10 cellular contexts compared by ENCODE assay signal in genomic region chr10:74419491-74420466, GRCh38.
A peak's percentile ranks its signal among the peaks of the same experiment; 100 is the strongest.
DNase-seq lines count a peak whose midpoint lies in the region; ATAC-seq and TF ChIP-seq lines count a peak whose summit lies in the region.
"Had no signal": no experiment of that assay in that cellular context is flagged by ENCODE, and none has a peak within 500 bp of the region (broad histone marks: within the 10 kb centered on the region; RNA-seq: fewer than 3 reads in every experiment).

No MANE protein-coding gene starts in this region.

- intact Hi-C loops in Calu3 (cut with micrococcal nuclease; ENCODE audit: unreplicated experiment) = loop anchor here (5.0 kb wide), 1 partner anchor 603 kb away; no protein-coding TSS in a partner anchor

- H3K9me3 ChIP-seq in HUES64 (ENCODE audit: insufficient read depth, low read depth, low read length) (peaks cover 3% of the 10 kb centered on the region; the same call in 1 of the 2 replicates), endodermal cell (ENCODE audit: control insufficient read depth, low read length) (peaks cover 11% of the 10 kb centered on the region)
- H3K9me3 ChIP-seq: SJSA1 had no signal

- H3K9me3 Mint-ChIP-seq in Calu3 (ENCODE audit: low read depth, unreplicated experiment) (no peaks in the 10 kb centered on the region), endodermal cell (peaks cover 12% of the 10 kb centered on the region)

- H3K36me3 Mint-ChIP-seq in Calu3 (ENCODE audit: insufficient read depth, unreplicated experiment) (no peaks in the 10 kb centered on the region), endodermal cell (ENCODE audit: low read depth) (peaks cover 17% of the 10 kb centered on the region)

- H3K27me3 Mint-ChIP-seq in Calu3 (ENCODE audit: unreplicated experiment) (no peaks in the 10 kb centered on the region), endodermal cell (ENCODE audit: insufficient read depth) (no peaks in the 10 kb centered on the region)

- DNase-seq in Calu3 = peak; percentile 44
- DNase-seq in SK-N-DZ (ENCODE audit: low spot score) = peak; percentile 86
- no peak for DNase-seq in endodermal cell
- DNase-seq in pons (ENCODE audit: low spot score) = peak; percentile 54
- DNase-seq in NCI-H526 treated with DMSO at 0.1 percent for 48 hours (lab: John Stamatoyannopoulos, UW) = no peak

- no TSS peak for BruUV-seq in Calu3 (replicated peaks; lab: Mats Ljungman, UMichigan)

- peaks cover 2% of the 10 kb centered on the region; the same call in 1 of the 2 replicates for H3K36me3 ChIP-seq in HUES64 (ENCODE audit: insufficient read depth, low read length)
- H3K36me3 ChIP-seq in endodermal cell (ENCODE audit: control insufficient read depth, insufficient read depth, low read length) = no peaks in the 10 kb centered on the region
- H3K36me3 ChIP-seq: SJSA1 had no signal

- H3K4me1 Mint-ChIP-seq in Calu3 (ENCODE audit: low read depth, unreplicated experiment) = no peaks in the 10 kb centered on the region
- H3K4me1 Mint-ChIP-seq in endodermal cell = peaks cover 26% of the 10 kb centered on the region

- CTCF ChIA-PET in Calu3 (lab: Charles Lee) = interaction anchor here (0.6 to 1.0 kb wide), 2 partner anchors 83 to 677 kb away, joined by 3 to 4 read pairs; no protein-coding TSS in a partner anchor

- H3K9ac ChIP-seq in HUES64 (ENCODE audit: low read depth, low read length) = no peak overlapping the region
- H3K9ac ChIP-seq in endodermal cell (ENCODE audit: extremely low read depth, low read length, poor library complexity, severe bottlenecking) = no peak overlapping the region

- no peaks in the 10 kb centered on the region for H3K27me3 ChIP-seq in HUES64 (ENCODE audit: insufficient read depth, low read length)
- H3K27me3 ChIP-seq in endodermal cell (ENCODE audit: control insufficient read depth, insufficient read depth, low read length, poor library complexity, severe bottlenecking) = no peaks in the 10 kb centered on the region
- H3K27me3 ChIP-seq: SJSA1 had no signal

- H3K27ac Mint-ChIP-seq in Calu3 (ENCODE audit: unreplicated experiment) (no peak overlapping the region), endodermal cell (no peak overlapping the region)

- H3K27ac ChIP-seq in HUES64 (ENCODE audit: low read depth, low read length) (peak overlapping the region; percentile 79), endodermal cell (ENCODE audit: low read depth, low read length) (peak overlapping the region; percentile 100)
- H3K27ac ChIP-seq: SJSA1, skin epidermis had no signal

- 100% methylated on average over 1 of the region's 3 CpGs for WGBS in HUES64
- WGBS in endodermal cell (ENCODE audit: insufficient coverage in 1 of 2, insufficient read length in 1 of 2), 2 experiments = 80 to 85% methylated on average over 1 to 3 of the region's 3 CpGs

- H3K4me1 ChIP-seq in HUES64 (ENCODE audit: insufficient read depth, low read length) (peaks cover 60% of the 10 kb centered on the region), endodermal cell (ENCODE audit: control insufficient read depth, insufficient read depth, low read length) (no peaks in the 10 kb centered on the region)
- H3K4me1 ChIP-seq: SJSA1 had no signal

- no peak overlapping the region for H3K4me3 Mint-ChIP-seq in Calu3 (ENCODE audit: low read depth, unreplicated experiment)
- no peak overlapping the region for H3K4me3 Mint-ChIP-seq in endodermal cell

- H3K4me3 ChIP-seq in HUES64 (ENCODE audit: low read length) = no peak overlapping the region
- no peak overlapping the region for H3K4me3 ChIP-seq in endodermal cell (ENCODE audit: low read length)
- H3K4me3 ChIP-seq: SJSA1, skin epidermis had no signal

- ATAC-seq in HG02642 (IDR thresholded peaks at IDR 0.05; ENCODE audit: poor library complexity, unreplicated experiment) (no peak), HG02588 (IDR thresholded peaks at IDR 0.05; ENCODE audit: unreplicated experiment) (no peak)

- peak; percentile 73 for TF ChIP-seq CTCF in Calu3 (IDR thresholded peaks at IDR 0.05; ENCODE audit: unreplicated experiment)
- peak; percentile 84 for TF ChIP-seq CTCF in endodermal cell (conservative IDR thresholded peaks at IDR 0.05)

Comparison
In these comparisons a context has a peak if more than half of its experiments do, and no peak if none do; other contexts are left out.
1. DNase-seq: peak in Calu3 (single experiment), SK-N-DZ (single experiment) and pons (single experiment); none in endodermal cell (single experiment) and NCI-H526 treated with DMSO at 0.1 percent for 48 hours (single experiment).